Comparison of ENCODE assay signal across 22 cellular contexts in the genomic region with DNA sequence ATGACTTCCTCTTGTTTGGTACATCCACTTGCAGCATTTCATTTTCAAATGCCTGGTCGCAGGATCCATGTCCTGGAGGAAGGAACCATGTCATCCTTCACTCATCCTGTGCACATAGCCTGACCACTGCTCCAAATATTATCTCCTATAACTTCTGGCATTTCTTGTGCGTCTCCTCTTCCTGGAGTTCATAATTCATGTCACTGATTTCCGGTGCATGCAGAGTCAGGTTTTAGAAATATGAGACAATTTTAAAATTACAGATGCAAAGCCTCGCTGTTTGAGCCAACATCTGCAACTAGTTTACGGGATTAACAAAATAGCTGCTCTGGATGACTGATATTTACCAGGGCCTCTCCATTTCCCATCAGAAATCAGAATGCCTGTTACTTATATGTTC.
A peak's percentile ranks its signal among the peaks of the same experiment; 100 is the strongest.
DNase-seq lines count a peak whose midpoint lies in the region; ATAC-seq and TF ChIP-seq lines count a peak whose summit lies in the region.
"Had no signal": no experiment of that assay in that cellular context is flagged by ENCODE, and none has a peak within 500 bp of the region (broad histone marks: within the 10 kb centered on the region; RNA-seq: fewer than 3 reads in every experiment).

No MANE protein-coding gene starts in this region.

- H3K4me3 ChIP-seq in BE2C (ENCODE audit: low read depth, low read length) = no peak overlapping the region
- peak overlapping the region; percentile 67 for H3K4me3 ChIP-seq in SK-N-MC
- H3K4me3 ChIP-seq: ovary had no signal

- TF ChIP-seq CTCF in BE2C (IDR thresholded peaks at IDR 0.05; ENCODE audit: low read depth, low read length) = no peak

- peak overlapping the region; percentile 90 for H3K27ac ChIP-seq in SK-N-MC
- H3K27ac ChIP-seq: ovary had no signal

- ATAC-seq in GM18498 (IDR thresholded peaks at IDR 0.05; ENCODE audit: unreplicated experiment) = no peak
- ATAC-seq: activated CD4-positive, alpha-beta T cell treated with anti-CD3 and anti-CD28 coated beads for 36 hours; activated CD8-positive, alpha-beta memory T cell treated with anti-CD3 and anti-CD28 coated beads, Interleukin-2, amount 10 ng/mL, durations not matched to agents 7 days and 5 days; left ventricle myocardium superior had no signal

- H3K9ac ChIP-seq in SK-N-MC (ENCODE audit: insufficient read length) = no peak overlapping the region

- peak; percentile 11 for DNase-seq in BE2C
- peak; percentile 97 for DNase-seq in SK-N-MC (ENCODE audit: low read depth, low spot score)
- peak; percentile 28 for DNase-seq in fibroblast of gingiva (ENCODE audit: low read depth)
- peak; percentile 85 to 94 for DNase-seq in lung microvascular endothelial cell (ENCODE audit: low read depth in 2 of 2)
- DNase-seq in NCI-H1048 (lab: John Stamatoyannopoulos, UW) = no peak
- DNase-seq in stimulated activated CD4-positive, alpha-beta T cell treated with anti-CD3 and anti-CD28 coated beads, Interleukin-2, amount 100 ng/mL, for 24 hours = no peak
- no peak for DNase-seq in NCI-H1105 (lab: John Stamatoyannopoulos, UW)
- DNase-seq: activated CD4-positive, alpha-beta T cell treated with anti-CD3 and anti-CD28 coated beads for 36 hours; activated CD8-positive, alpha-beta memory T cell treated with anti-CD3 and anti-CD28 coated beads, Interleukin-2, amount 10 ng/mL, durations not matched to agents 7 days and 5 days; activated effector memory CD4-positive, alpha-beta T cell treated with Interleukin-2 at 50 U/mL for 16 hours; amniotic stem cell; caudate nucleus; effector memory CD4-positive, alpha-beta T cell; foreskin melanocyte; Karpas-422; left ventricle myocardium superior; NCI-H1105 treated with DMSO at 0.1 percent for 48 hours; NCI-H2107; NCI-H526 treated with DMSO at 0.1 percent for 48 hours; ovary; SIG-M5 had no signal

- no peaks in the 10 kb centered on the region for H3K9me3 ChIP-seq in BE2C
- no peaks in the 10 kb centered on the region for H3K9me3 ChIP-seq in SK-N-MC (ENCODE audit: low read depth, low read length)
- H3K9me3 ChIP-seq: ovary had no signal

- peaks cover 21% of the 10 kb centered on the region for H3K4me1 ChIP-seq in BE2C

- no peaks in the 10 kb centered on the region for H3K27me3 ChIP-seq in BE2C
- H3K27me3 ChIP-seq: ovary had no signal

- H3K36me3 ChIP-seq in BE2C (no peaks in the 10 kb centered on the region), SK-N-MC (ENCODE audit: insufficient read depth, low read length) (no peaks in the 10 kb centered on the region)
- H3K36me3 ChIP-seq: ovary had no signal

Comparison
In these comparisons a context has a peak if more than half of its experiments do, and no peak if none do; other contexts are left out.
1. DNase-seq: peak in BE2C (single experiment), SK-N-MC (single experiment), fibroblast of gingiva (single experiment) and lung microvascular endothelial cell (2 of 2); none in NCI-H1048 (single experiment), stimulated activated CD4-positive, alpha-beta T cell treated with anti-CD3 and anti-CD28 coated beads, Interleukin-2, amount 100 ng/mL, for 24 hours (0 of 2) and NCI-H1105 (single experiment).